Comparison of ENCODE assay signal across 1 cellular context in the genomic region with DNA sequence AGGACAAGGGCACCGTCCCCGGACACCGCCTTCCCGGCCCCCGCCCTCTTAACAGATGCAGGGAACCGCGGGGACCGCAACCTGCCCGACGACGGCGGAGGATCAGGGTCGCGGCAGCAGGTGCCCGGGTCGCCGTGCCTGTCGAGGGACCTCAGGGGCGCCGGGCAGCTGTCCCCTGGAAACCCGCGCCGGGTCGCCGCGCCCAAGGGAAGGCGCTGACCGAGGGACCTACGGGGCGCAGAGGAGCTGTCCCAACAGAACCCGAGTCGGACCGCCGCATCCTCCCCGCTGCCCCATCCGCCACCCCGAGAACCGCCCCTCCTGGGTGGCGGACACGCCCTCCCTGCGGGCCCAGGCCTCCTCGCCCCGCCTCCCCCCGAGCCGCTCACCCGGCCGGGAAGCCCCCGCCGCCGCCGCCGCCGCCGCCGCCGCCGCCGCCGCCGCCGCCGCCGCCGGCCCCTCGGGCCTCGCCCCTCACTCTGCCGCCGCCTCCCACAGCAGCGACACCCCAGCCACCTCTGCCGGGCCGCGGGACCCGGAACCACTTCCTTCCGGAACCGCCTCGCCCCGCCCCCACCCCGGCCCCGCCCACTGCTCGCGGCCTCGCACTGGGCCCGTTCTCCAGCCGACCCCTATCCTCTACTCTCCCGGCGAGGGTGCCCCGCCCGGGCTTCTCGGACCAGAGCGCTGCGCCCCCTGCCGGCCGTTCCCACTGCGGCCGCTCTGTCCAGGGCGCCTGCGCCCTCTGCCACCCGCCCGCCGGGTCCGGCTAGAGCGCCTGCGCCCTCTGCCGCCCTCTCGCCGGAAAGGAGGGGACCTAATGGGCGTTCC.
TF ChIP-seq lines count a peak whose summit lies in the region.

Gene BCLAF3, minus strand, starts transcription at position 543 of the 831 bp plus-strand sequence. CDS start 20,797 bp downstream, outside the sequence.

TF ChIP-seq in HepG2, 621 proteins besides CTCF, POLR2A, EP300 and RAD21 (continued from another document and continues in another):
- TF ChIP-seq, protein P1, sequence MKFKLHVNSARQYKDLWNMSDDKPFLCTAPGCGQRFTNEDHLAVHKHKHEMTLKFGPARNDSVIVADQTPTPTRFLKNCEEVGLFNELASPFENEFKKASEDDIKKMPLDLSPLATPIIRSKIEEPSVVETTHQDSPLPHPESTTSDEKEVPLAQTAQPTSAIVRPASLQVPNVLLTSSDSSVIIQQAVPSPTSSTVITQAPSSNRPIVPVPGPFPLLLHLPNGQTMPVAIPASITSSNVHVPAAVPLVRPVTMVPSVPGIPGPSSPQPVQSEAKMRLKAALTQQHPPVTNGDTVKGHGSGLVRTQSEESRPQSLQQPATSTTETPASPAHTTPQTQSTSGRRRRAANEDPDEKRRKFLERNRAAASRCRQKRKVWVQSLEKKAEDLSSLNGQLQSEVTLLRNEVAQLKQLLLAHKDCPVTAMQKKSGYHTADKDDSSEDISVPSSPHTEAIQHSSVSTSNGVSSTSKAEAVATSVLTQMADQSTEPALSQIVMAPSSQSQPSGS (CRISPR knock-in tag; IDR thresholded peaks at IDR 0.05), result no peak
- TF ChIP-seq ZXDC (CRISPR knock-in tag; IDR thresholded peaks at IDR 0.05), result no peak
- TF ChIP-seq ZNF138 (CRISPR knock-in tag; IDR thresholded peaks at IDR 0.05; ENCODE audit: low read depth), result no peak
- TF ChIP-seq ZFY (CRISPR knock-in tag; IDR thresholded peaks at IDR 0.05), result peak; percentile 11; the same call in 1 of the 2 replicates
- TF ChIP-seq, protein P2, sequence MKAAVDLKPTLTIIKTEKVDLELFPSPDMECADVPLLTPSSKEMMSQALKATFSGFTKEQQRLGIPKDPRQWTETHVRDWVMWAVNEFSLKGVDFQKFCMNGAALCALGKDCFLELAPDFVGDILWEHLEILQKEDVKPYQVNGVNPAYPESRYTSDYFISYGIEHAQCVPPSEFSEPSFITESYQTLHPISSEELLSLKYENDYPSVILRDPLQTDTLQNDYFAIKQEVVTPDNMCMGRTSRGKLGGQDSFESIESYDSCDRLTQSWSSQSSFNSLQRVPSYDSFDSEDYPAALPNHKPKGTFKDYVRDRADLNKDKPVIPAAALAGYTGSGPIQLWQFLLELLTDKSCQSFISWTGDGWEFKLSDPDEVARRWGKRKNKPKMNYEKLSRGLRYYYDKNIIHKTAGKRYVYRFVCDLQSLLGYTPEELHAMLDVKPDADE (CRISPR knock-in tag; IDR thresholded peaks at IDR 0.05), result no peak
- TF ChIP-seq ZNF331 (CRISPR knock-in tag; IDR thresholded peaks at IDR 0.05), result no peak
- no peak for TF ChIP-seq CREB1 (IDR thresholded peaks at IDR 0.05)
- no peak for TF ChIP-seq CREB1 (CRISPR knock-in tag; IDR thresholded peaks at IDR 0.05)
- no peak for TF ChIP-seq ZNF20 (CRISPR knock-in tag; IDR thresholded peaks at IDR 0.05)
- TF ChIP-seq ARHGAP35 (CRISPR knock-in tag; IDR thresholded peaks at IDR 0.05; ENCODE audit: borderline replicate concordance), result no peak
- TF ChIP-seq, protein P3, sequence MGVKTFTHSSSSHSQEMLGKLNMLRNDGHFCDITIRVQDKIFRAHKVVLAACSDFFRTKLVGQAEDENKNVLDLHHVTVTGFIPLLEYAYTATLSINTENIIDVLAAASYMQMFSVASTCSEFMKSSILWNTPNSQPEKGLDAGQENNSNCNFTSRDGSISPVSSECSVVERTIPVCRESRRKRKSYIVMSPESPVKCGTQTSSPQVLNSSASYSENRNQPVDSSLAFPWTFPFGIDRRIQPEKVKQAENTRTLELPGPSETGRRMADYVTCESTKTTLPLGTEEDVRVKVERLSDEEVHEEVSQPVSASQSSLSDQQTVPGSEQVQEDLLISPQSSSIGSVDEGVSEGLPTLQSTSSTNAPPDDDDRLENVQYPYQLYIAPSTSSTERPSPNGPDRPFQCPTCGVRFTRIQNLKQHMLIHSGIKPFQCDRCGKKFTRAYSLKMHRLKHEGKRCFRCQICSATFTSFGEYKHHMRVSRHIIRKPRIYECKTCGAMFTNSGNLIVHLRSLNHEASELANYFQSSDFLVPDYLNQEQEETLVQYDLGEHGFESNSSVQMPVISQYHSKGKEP (CRISPR knock-in tag; IDR thresholded peaks at IDR 0.05), result no peak
- TF ChIP-seq TBP (CRISPR knock-in tag; IDR thresholded peaks at IDR 0.05), result no peak
- no peak for TF ChIP-seq ZFP37 (CRISPR knock-in tag; IDR thresholded peaks at IDR 0.05; ENCODE audit: borderline replicate concordance)
- TF ChIP-seq ZNF570 (CRISPR knock-in tag; IDR thresholded peaks at IDR 0.05; ENCODE audit: borderline replicate concordance), result no peak
- no peak for TF ChIP-seq NR3C1 (CRISPR knock-in tag; IDR thresholded peaks at IDR 0.05)
- no peak for TF ChIP-seq ZNF432 (CRISPR knock-in tag; IDR thresholded peaks at IDR 0.05; ENCODE audit: borderline replicate concordance)
- no peak for TF ChIP-seq ZZZ3 (CRISPR knock-in tag; IDR thresholded peaks at IDR 0.05; ENCODE audit: borderline replicate concordance)
- TF ChIP-seq ISL2 (CRISPR knock-in tag; IDR thresholded peaks at IDR 0.05), result no peak
- TF ChIP-seq HDAC6 (IDR thresholded peaks at IDR 0.05; ENCODE audit: low read depth, low read length), result no peak
- TF ChIP-seq ZNF496 (CRISPR knock-in tag; IDR thresholded peaks at IDR 0.05; ENCODE audit: insufficient replicate concordance), result no peak
- no peak for TF ChIP-seq ZNF253 (CRISPR knock-in tag; IDR thresholded peaks at IDR 0.05; ENCODE audit: borderline replicate concordance)
- no peak for TF ChIP-seq ZBTB21 (CRISPR knock-in tag; IDR thresholded peaks at IDR 0.05)
- TF ChIP-seq FOXK2 (IDR thresholded peaks at IDR 0.05), result no peak
- TF ChIP-seq ZNF207 (IDR thresholded peaks at IDR 0.05; ENCODE audit: borderline replicate concordance), result no peak
- TF ChIP-seq ZMYM4 (CRISPR knock-in tag; IDR thresholded peaks at IDR 0.05), result peak; percentile 62
- TF ChIP-seq ZNF468 (CRISPR knock-in tag; IDR thresholded peaks at IDR 0.05), result no peak
- no peak for TF ChIP-seq ZNF577 (CRISPR knock-in tag; IDR thresholded peaks at IDR 0.05; ENCODE audit: borderline replicate concordance, low read depth)
- no peak for TF ChIP-seq CENPBD1 (CRISPR knock-in tag; IDR thresholded peaks at IDR 0.05; ENCODE audit: borderline replicate concordance, low read depth)
- TF ChIP-seq MTA3 (CRISPR knock-in tag; IDR thresholded peaks at IDR 0.05), result no peak
- TF ChIP-seq ARNTL (CRISPR knock-in tag; IDR thresholded peaks at IDR 0.05), result no peak
- TF ChIP-seq, protein P4, sequence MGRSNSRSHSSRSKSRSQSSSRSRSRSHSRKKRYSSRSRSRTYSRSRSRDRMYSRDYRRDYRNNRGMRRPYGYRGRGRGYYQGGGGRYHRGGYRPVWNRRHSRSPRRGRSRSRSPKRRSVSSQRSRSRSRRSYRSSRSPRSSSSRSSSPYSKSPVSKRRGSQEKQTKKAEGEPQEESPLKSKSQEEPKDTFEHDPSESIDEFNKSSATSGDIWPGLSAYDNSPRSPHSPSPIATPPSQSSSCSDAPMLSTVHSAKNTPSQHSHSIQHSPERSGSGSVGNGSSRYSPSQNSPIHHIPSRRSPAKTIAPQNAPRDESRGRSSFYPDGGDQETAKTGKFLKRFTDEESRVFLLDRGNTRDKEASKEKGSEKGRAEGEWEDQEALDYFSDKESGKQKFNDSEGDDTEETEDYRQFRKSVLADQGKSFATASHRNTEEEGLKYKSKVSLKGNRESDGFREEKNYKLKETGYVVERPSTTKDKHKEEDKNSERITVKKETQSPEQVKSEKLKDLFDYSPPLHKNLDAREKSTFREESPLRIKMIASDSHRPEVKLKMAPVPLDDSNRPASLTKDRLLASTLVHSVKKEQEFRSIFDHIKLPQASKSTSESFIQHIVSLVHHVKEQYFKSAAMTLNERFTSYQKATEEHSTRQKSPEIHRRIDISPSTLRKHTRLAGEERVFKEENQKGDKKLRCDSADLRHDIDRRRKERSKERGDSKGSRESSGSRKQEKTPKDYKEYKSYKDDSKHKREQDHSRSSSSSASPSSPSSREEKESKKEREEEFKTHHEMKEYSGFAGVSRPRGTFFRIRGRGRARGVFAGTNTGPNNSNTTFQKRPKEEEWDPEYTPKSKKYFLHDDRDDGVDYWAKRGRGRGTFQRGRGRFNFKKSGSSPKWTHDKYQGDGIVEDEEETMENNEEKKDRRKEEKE (IDR thresholded peaks at IDR 0.05), result no peak
- TF ChIP-seq ZNF180 (CRISPR knock-in tag; IDR thresholded peaks at IDR 0.05; ENCODE audit: borderline replicate concordance, low read depth), result no peak
- TF ChIP-seq, protein P5, sequence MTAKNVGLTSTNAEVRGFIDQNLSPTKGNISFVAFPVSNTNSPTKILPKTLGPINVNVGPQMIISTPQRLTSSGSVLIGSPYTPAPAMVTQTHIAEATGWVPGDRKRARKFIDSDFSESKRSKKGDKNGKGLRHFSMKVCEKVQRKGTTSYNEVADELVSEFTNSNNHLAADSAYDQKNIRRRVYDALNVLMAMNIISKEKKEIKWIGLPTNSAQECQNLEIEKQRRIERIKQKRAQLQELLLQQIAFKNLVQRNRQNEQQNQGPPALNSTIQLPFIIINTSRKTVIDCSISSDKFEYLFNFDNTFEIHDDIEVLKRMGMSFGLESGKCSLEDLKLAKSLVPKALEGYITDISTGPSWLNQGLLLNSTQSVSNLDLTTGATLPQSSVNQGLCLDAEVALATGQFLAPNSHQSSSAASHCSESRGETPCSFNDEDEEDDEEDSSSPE (CRISPR knock-in tag; IDR thresholded peaks at IDR 0.05), result no peak
- TF ChIP-seq TARDBP (CRISPR knock-in tag; IDR thresholded peaks at IDR 0.05), result no peak
- no peak for TF ChIP-seq DRAP1 (CRISPR knock-in tag; IDR thresholded peaks at IDR 0.05)
- TF ChIP-seq ZNF441 (CRISPR knock-in tag; IDR thresholded peaks at IDR 0.05; ENCODE audit: borderline replicate concordance), result no peak
- no peak for TF ChIP-seq SNAI1 (CRISPR knock-in tag; IDR thresholded peaks at IDR 0.05; ENCODE audit: borderline replicate concordance)
- no peak; the same call in 1 of the 2 replicates for TF ChIP-seq ZNF788 (CRISPR knock-in tag; IDR thresholded peaks at IDR 0.05; ENCODE audit: borderline replicate concordance)
- no peak for TF ChIP-seq XBP1 (CRISPR knock-in tag; IDR thresholded peaks at IDR 0.05)
- TF ChIP-seq ASH2L (IDR thresholded peaks at IDR 0.05; ENCODE audit: insufficient read length, low read depth, low read length), result peak; percentile 52
- TF ChIP-seq, protein P6, sequence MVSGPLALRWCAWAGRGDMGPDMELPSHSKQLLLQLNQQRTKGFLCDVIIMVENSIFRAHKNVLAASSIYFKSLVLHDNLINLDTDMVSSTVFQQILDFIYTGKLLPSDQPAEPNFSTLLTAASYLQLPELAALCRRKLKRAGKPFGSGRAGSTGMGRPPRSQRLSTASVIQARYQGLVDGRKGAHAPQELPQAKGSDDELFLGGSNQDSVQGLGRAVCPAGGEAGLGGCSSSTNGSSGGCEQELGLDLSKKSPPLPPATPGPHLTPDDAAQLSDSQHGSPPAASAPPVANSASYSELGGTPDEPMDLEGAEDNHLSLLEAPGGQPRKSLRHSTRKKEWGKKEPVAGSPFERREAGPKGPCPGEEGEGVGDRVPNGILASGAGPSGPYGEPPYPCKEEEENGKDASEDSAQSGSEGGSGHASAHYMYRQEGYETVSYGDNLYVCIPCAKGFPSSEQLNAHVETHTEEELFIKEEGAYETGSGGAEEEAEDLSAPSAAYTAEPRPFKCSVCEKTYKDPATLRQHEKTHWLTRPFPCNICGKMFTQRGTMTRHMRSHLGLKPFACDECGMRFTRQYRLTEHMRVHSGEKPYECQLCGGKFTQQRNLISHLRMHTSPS (CRISPR knock-in tag; IDR thresholded peaks at IDR 0.05; ENCODE audit: low read depth), result no peak
- TF ChIP-seq REXO4 (CRISPR knock-in tag; IDR thresholded peaks at IDR 0.05; ENCODE audit: borderline replicate concordance), result no peak
- no peak for TF ChIP-seq NFRKB (IDR thresholded peaks at IDR 0.05)
- TF ChIP-seq KAT7 (CRISPR knock-in tag; IDR thresholded peaks at IDR 0.05; ENCODE audit: borderline replicate concordance), result no peak
- no peak for TF ChIP-seq TP53 (CRISPR knock-in tag; conservative IDR thresholded peaks at IDR 0.05)
- TF ChIP-seq, protein P7, sequence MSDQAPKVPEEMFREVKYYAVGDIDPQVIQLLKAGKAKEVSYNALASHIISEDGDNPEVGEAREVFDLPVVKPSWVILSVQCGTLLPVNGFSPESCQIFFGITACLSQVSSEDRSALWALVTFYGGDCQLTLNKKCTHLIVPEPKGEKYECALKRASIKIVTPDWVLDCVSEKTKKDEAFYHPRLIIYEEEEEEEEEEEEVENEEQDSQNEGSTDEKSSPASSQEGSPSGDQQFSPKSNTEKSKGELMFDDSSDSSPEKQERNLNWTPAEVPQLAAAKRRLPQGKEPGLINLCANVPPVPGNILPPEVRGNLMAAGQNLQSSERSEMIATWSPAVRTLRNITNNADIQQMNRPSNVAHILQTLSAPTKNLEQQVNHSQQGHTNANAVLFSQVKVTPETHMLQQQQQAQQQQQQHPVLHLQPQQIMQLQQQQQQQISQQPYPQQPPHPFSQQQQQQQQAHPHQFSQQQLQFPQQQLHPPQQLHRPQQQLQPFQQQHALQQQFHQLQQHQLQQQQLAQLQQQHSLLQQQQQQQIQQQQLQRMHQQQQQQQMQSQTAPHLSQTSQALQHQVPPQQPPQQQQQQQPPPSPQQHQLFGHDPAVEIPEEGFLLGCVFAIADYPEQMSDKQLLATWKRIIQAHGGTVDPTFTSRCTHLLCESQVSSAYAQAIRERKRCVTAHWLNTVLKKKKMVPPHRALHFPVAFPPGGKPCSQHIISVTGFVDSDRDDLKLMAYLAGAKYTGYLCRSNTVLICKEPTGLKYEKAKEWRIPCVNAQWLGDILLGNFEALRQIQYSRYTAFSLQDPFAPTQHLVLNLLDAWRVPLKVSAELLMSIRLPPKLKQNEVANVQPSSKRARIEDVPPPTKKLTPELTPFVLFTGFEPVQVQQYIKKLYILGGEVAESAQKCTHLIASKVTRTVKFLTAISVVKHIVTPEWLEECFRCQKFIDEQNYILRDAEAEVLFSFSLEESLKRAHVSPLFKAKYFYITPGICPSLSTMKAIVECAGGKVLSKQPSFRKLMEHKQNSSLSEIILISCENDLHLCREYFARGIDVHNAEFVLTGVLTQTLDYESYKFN (CRISPR knock-in tag; conservative IDR thresholded peaks at IDR 0.05), result 0 out of 2 replicates have a peak, but pooled peaks have one; percentile 20
